ENCODE assay signal across 20 cellular contexts in the genomic region with DNA sequence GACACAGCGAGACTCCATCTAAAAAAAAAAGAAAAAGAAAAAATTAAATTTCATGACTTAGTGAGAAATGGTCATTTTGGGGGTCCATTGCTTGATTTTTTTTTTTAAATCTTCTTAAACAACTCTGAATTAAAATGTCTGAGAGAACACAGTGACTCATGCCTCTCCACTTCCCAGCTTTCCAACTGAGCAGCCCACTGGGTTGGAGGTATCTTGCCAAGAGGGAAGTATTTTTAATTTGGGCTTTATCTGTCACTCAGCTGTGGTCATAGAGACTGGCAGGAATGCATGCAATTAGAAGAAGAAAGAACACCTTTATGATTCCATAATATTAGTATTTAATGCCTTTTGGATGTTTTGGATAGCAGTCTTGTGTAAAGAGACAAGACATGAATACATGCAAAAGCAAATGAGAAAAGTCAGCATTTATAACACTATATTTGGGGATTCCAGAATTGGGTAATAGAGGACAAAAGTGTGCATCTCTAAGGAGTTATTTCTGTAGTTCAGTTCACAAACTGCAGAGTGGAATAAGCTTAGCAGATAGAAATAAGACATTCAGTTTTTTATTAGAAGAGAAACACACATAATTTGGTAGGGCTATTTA.
DNase-seq lines count a peak whose midpoint lies in the region; ATAC-seq and TF ChIP-seq lines count a peak whose summit lies in the region.
"Had no signal": no experiment of that assay in that cellular context is flagged by ENCODE, and none has a peak within 500 bp of the region (broad histone marks: within the 10 kb centered on the region; RNA-seq: fewer than 3 reads in every experiment).

No MANE protein-coding gene starts in this region.

- TF ChIP-seq CTCF in astrocyte of the spinal cord (IDR thresholded peaks at IDR 0.05; ENCODE audit: low read depth, low read length) (no peak), coronary artery (IDR thresholded peaks at IDR 0.05) (no peak)

- DNase-seq in DMS53 (lab: John Stamatoyannopoulos, UW) = peak; percentile 37
- no peak for DNase-seq in DMS53 treated with DMSO at 0.1 percent for 48 hours (lab: John Stamatoyannopoulos, UW; ENCODE audit: unreplicated experiment)
- peak; percentile 48 for DNase-seq in NCI-H446 treated with DMSO at 0.1 percent for 48 hours (lab: John Stamatoyannopoulos, UW)
- peak; percentile 33 for DNase-seq in astrocyte of the spinal cord (ENCODE audit: low read depth, low spot score)
- DNase-seq in myocyte (ENCODE audit: low read depth) = peak; percentile 15
- no peak for DNase-seq in coronary artery (ENCODE audit: low spot score)
- DNase-seq in occipital lobe (lab: John Stamatoyannopoulos, UW) = no peak
- DNase-seq: activated CD8-positive, alpha-beta memory T cell treated with anti-CD3 and anti-CD28 coated beads for 24 hours; activated naive CD4-positive, alpha-beta T cell treated with anti-CD3 and anti-CD28 coated beads, Interleukin-2, amount 10 ng/mL, durations not matched to agents 7 days and 5 days; activated T-cell treated with anti-CD3 and anti-CD28 coated beads, Interleukin-2, amount 50 U/mL, for 48 hours; cortex of kidney; NCI-H146; NCI-H2227 treated with DMSO at 0.1 percent for 48 hours; retina; T1000 had no signal

- ATAC-seq in HG02759 (IDR thresholded peaks at IDR 0.05; ENCODE audit: unreplicated experiment) = no peak
- ATAC-seq: activated CD4-positive, CD25-positive, alpha-beta regulatory T cell treated with anti-CD3 and anti-CD28 coated beads, Interleukin-2, amount 50 U/mL, for 24 hours had no signal

- H3K27ac ChIP-seq in coronary artery = no peak overlapping the region
- H3K27ac ChIP-seq: 22Rv1; ascending aorta; BLaER1 treated with 17β-estradiol and CSF1 and Interleukin-3, amounts not matched to agents 10 nM and 100 nM had no signal

- in situ Hi-C loops in astrocyte of the spinal cord (cut with HindIII; ENCODE audit: low sequenced_read_pairs) = no loop called here

- H3K4me3 ChIP-seq in astrocyte of the spinal cord (ENCODE audit: low read depth, low read length) (no peak overlapping the region), coronary artery (no peak overlapping the region)
- H3K4me3 ChIP-seq: BLaER1 treated with 17β-estradiol and CSF1 and Interleukin-3, amounts not matched to agents 10 nM and 100 nM had no signal

Comparison
In these comparisons a context has a peak if more than half of its experiments do, and no peak if none do; other contexts are left out.
1. DNase-seq: peak in DMS53 (single experiment), NCI-H446 treated with DMSO at 0.1 percent for 48 hours (single experiment), astrocyte of the spinal cord (single experiment) and myocyte (single experiment); none in DMS53 treated with DMSO at 0.1 percent for 48 hours (single experiment), coronary artery (single experiment) and occipital lobe (single experiment).